In genomic region chr6:16486661-16487060, GRCh38 we compare ENCODE assay signal across 12 cellular contexts.
A peak's percentile ranks its signal among the peaks of the same experiment; 100 is the strongest.
DNase-seq lines count a peak whose midpoint lies in the region; ATAC-seq and TF ChIP-seq lines count a peak whose summit lies in the region.
"Had no signal": no experiment of that assay in that cellular context is flagged by ENCODE, and none has a peak within 500 bp of the region (broad histone marks: within the 10 kb centered on the region; RNA-seq: fewer than 3 reads in every experiment).

No MANE protein-coding gene starts in this region.

- peaks cover 77% of the 10 kb centered on the region for H3K4me1 ChIP-seq in CD8-positive, alpha-beta T cell (ENCODE audit: insufficient read depth, low read length)
- H3K4me1 ChIP-seq: Peyer's patch had no signal

- no peaks in the 10 kb centered on the region for H3K36me3 ChIP-seq in CD8-positive, alpha-beta T cell (ENCODE audit: insufficient read depth, low read length)

- WGBS in lower leg skin, 2 donors = 68 to 73% methylated on average over 11 of the region's 11 CpGs

- POLR2A ChIA-PET in CD8-positive, alpha-beta T cell (lab: Charles Lee) = interaction anchor here (0.7 kb wide), 1 partner anchor 278 kb away, joined by 3 read pairs; no protein-coding TSS in a partner anchor
- POLR2A ChIA-PET in activated CD4-positive, alpha-beta memory T cell treated with anti-CD3 and anti-CD28 coated beads, Interleukin-2, amount 10 ng/mL, durations not matched to agents 7 days and 5 days (lab: Charles Lee) = interaction anchor here (1.2 to 4.3 kb wide), 10 partner anchors 10 to 276 kb away, joined by 4 to 40 read pairs (median 7); partner anchors contain the start of gene ATXN1

- no peak for TF ChIP-seq CTCF in CD8-positive, alpha-beta T cell (IDR thresholded peaks at IDR 0.05)
- no peak for TF ChIP-seq CTCF in lower leg skin (IDR thresholded peaks at IDR 0.05)

- H3K27me3 ChIP-seq in CD8-positive, alpha-beta T cell (ENCODE audit: insufficient read depth, low read length) = no peaks in the 10 kb centered on the region
- H3K27me3 ChIP-seq: Peyer's patch had no signal

- H3K4me1 Mint-ChIP-seq in CD8-positive, alpha-beta T cell (ENCODE audit: low read depth) = peaks cover 89% of the 10 kb centered on the region
- H3K4me1 Mint-ChIP-seq in activated CD4-positive, alpha-beta memory T cell treated with anti-CD3 and anti-CD28 coated beads, Interleukin-2, amount 10 ng/mL, durations not matched to agents 7 days and 5 days = peaks cover 90% of the 10 kb centered on the region
- H3K4me1 Mint-ChIP-seq in activated naive CD8-positive, alpha-beta T cell treated with anti-CD3 and anti-CD28 coated beads, Interleukin-2, amount 50 U/mL, for 24 hours = peaks cover 92% of the 10 kb centered on the region

- H3K4me3 ChIP-seq in CD8-positive, alpha-beta T cell (ENCODE audit: low read depth, low read length) = no peak overlapping the region
- H3K4me3 ChIP-seq in lower leg skin (ENCODE audit: low read depth, poor library complexity, severe bottlenecking) = no peak overlapping the region
- H3K4me3 ChIP-seq: Peyer's patch had no signal

- peaks cover 2% of the 10 kb centered on the region for H3K9me3 Mint-ChIP-seq in CD8-positive, alpha-beta T cell
- no peaks in the 10 kb centered on the region for H3K9me3 Mint-ChIP-seq in activated CD4-positive, alpha-beta memory T cell treated with anti-CD3 and anti-CD28 coated beads, Interleukin-2, amount 10 ng/mL, durations not matched to agents 7 days and 5 days
- no peaks in the 10 kb centered on the region for H3K9me3 Mint-ChIP-seq in activated naive CD8-positive, alpha-beta T cell treated with anti-CD3 and anti-CD28 coated beads, Interleukin-2, amount 50 U/mL, for 24 hours

- H3K4me3 Mint-ChIP-seq in CD8-positive, alpha-beta T cell = peak overlapping the region; percentile 66
- peak overlapping the region; percentile 59 for H3K4me3 Mint-ChIP-seq in activated CD4-positive, alpha-beta memory T cell treated with anti-CD3 and anti-CD28 coated beads, Interleukin-2, amount 10 ng/mL, durations not matched to agents 7 days and 5 days
- peak overlapping the region; percentile 66 for H3K4me3 Mint-ChIP-seq in activated naive CD8-positive, alpha-beta T cell treated with anti-CD3 and anti-CD28 coated beads, Interleukin-2, amount 50 U/mL, for 24 hours

- CTCF ChIA-PET in CD8-positive, alpha-beta T cell (lab: Charles Lee) = no interaction called here
- CTCF ChIA-PET in activated CD4-positive, alpha-beta memory T cell treated with anti-CD3 and anti-CD28 coated beads, Interleukin-2, amount 10 ng/mL, durations not matched to agents 7 days and 5 days (lab: Charles Lee) = interaction anchor here (1.0 kb wide), 1 partner anchor 25 kb away, joined by 3 read pairs; no protein-coding TSS in a partner anchor

- H3K27ac ChIP-seq in CD8-positive, alpha-beta T cell (ENCODE audit: low read depth, low read length) = no peak overlapping the region

- no peaks in the 10 kb centered on the region for H3K27me3 Mint-ChIP-seq in CD8-positive, alpha-beta T cell (ENCODE audit: low read depth)
- no peaks in the 10 kb centered on the region for H3K27me3 Mint-ChIP-seq in activated CD4-positive, alpha-beta memory T cell treated with anti-CD3 and anti-CD28 coated beads, Interleukin-2, amount 10 ng/mL, durations not matched to agents 7 days and 5 days
- H3K27me3 Mint-ChIP-seq in activated naive CD8-positive, alpha-beta T cell treated with anti-CD3 and anti-CD28 coated beads, Interleukin-2, amount 50 U/mL, for 24 hours = no peaks in the 10 kb centered on the region

- no peak for TF ChIP-seq POLR2A in lower leg skin (IDR thresholded peaks at IDR 0.05)

- peaks cover 4% of the 10 kb centered on the region for H3K9me3 ChIP-seq in CD8-positive, alpha-beta T cell (ENCODE audit: low read length)
- H3K9me3 ChIP-seq: Peyer's patch had no signal

- no peak for ATAC-seq in CD8-positive, alpha-beta T cell
- no peak for ATAC-seq in activated naive CD8-positive, alpha-beta T cell treated with anti-CD3 and anti-CD28 coated beads, Interleukin-2, amount 50 U/mL, for 24 hours
- ATAC-seq in GM18520 (IDR thresholded peaks at IDR 0.05; ENCODE audit: unreplicated experiment) = no peak
- ATAC-seq: HepG2 had no signal

- intact Hi-C loops in CD8-positive, alpha-beta T cell (cut with DNase I, micrococcal nuclease) = loop anchor here in 1 of 2 experiments (10.0 kb wide), 2 partner anchors 352 to 1118 kb away; partner anchors contain the start of gene FAM8A1
- intact Hi-C loops in lower leg skin (cut with DNase I; ENCODE audit: low total_unique reads) = loop anchor here (5.0 kb wide), 1 partner anchor 1419 kb away; no protein-coding TSS in a partner anchor

- H3K27ac Mint-ChIP-seq in CD8-positive, alpha-beta T cell = peak overlapping the region; percentile 90
- peak overlapping the region; percentile 94 for H3K27ac Mint-ChIP-seq in activated CD4-positive, alpha-beta memory T cell treated with anti-CD3 and anti-CD28 coated beads, Interleukin-2, amount 10 ng/mL, durations not matched to agents 7 days and 5 days
- H3K27ac Mint-ChIP-seq in activated naive CD8-positive, alpha-beta T cell treated with anti-CD3 and anti-CD28 coated beads, Interleukin-2, amount 50 U/mL, for 24 hours = peak overlapping the region; percentile 94

- H3K36me3 Mint-ChIP-seq in CD8-positive, alpha-beta T cell = peaks cover 10% of the 10 kb centered on the region
- peaks cover 52% of the 10 kb centered on the region for H3K36me3 Mint-ChIP-seq in activated CD4-positive, alpha-beta memory T cell treated with anti-CD3 and anti-CD28 coated beads, Interleukin-2, amount 10 ng/mL, durations not matched to agents 7 days and 5 days (ENCODE audit: low read depth)
- H3K36me3 Mint-ChIP-seq in activated naive CD8-positive, alpha-beta T cell treated with anti-CD3 and anti-CD28 coated beads, Interleukin-2, amount 50 U/mL, for 24 hours (ENCODE audit: low read depth) = peaks cover 21% of the 10 kb centered on the region

- peak in 6 of 7 experiments; percentile 21 to 72 (median 58) for DNase-seq in CD8-positive, alpha-beta T cell
- DNase-seq in activated CD4-positive, alpha-beta memory T cell treated with anti-CD3 and anti-CD28 coated beads, Interleukin-2, amount 10 ng/mL, durations not matched to agents 7 days and 5 days = peak; percentile 49
- DNase-seq in activated naive CD8-positive, alpha-beta T cell treated with anti-CD3 and anti-CD28 coated beads, Interleukin-2, amount 50 U/mL, for 24 hours = peak; percentile 49
- peak; percentile 31 to 42 for DNase-seq in stimulated activated CD4-positive, alpha-beta T cell treated with anti-CD3 and anti-CD28 coated beads, Interleukin-4, amount 100 ng/mL, for 4 hours
- DNase-seq in lower leg skin (ENCODE audit: low spot score in 2 of 2) (no peak), NAMALWA (ENCODE audit: low spot score) (no peak), HT-29 (ENCODE audit: low spot score) (no peak)
- DNase-seq: NCI-H1417, NCI-H510A had no signal

Comparison
In these comparisons a context has a peak if more than half of its experiments do, and no peak if none do; other contexts are left out.
1. DNase-seq: peak in CD8-positive, alpha-beta T cell (6 of 7), activated CD4-positive, alpha-beta memory T cell treated with anti-CD3 and anti-CD28 coated beads, Interleukin-2, amount 10 ng/mL, durations not matched to agents 7 days and 5 days (single experiment), activated naive CD8-positive, alpha-beta T cell treated with anti-CD3 and anti-CD28 coated beads, Interleukin-2, amount 50 U/mL, for 24 hours (single experiment) and stimulated activated CD4-positive, alpha-beta T cell treated with anti-CD3 and anti-CD28 coated beads, Interleukin-4, amount 100 ng/mL, for 4 hours (2 of 2); none in lower leg skin (0 of 2), NAMALWA (single experiment) and HT-29 (single experiment).
2. Peak in every context shown above with its lines, with median percentiles within 50 percentile points of each other: H3K27ac Mint-ChIP-seq and H3K4me3 Mint-ChIP-seq.